In genomic region chr4:74178798-74179197, GRCh38 we compare ENCODE assay signal across 39 cellular contexts. TPM values are rescaled to one million over a fixed set of nuclear protein-coding genes. Genes with fewer than 3 reads are reported as not detected.
"Had no signal": no experiment of that assay in that cellular context is flagged by ENCODE, and none has a peak within 500 bp of the region (broad histone marks: within the 10 kb centered on the region; RNA-seq: fewer than 3 reads in every experiment).

No MANE protein-coding gene starts in this region.

- H3K36me3 ChIP-seq: adrenal gland, ascending aorta, brain microvascular endothelial cell, breast epithelium, cardiac muscle cell had no signal

- H3K4me3 Mint-ChIP-seq: activated naive CD4-positive, alpha-beta T cell treated with anti-CD3 and anti-CD28 coated beads for 36 hours; activated naive CD4-positive, alpha-beta T cell treated with anti-CD3 and anti-CD28 coated beads, Interleukin-2, amount 10 ng/mL, durations not matched to agents 7 days and 5 days; activated naive CD4-positive, alpha-beta T cell treated with anti-CD3 and anti-CD28 coated beads, Interleukin-2, amount 50 U/mL, for 24 hours; activated naive CD8-positive, alpha-beta T cell; activated naive CD8-positive, alpha-beta T cell treated with anti-CD3 and anti-CD28 coated beads, Interleukin-2, amount 10 ng/mL, durations not matched to agents 7 days and 5 days; activated naive CD8-positive, alpha-beta T cell treated with anti-CD3 and anti-CD28 coated beads, Interleukin-2, amount 50 U/mL, for 24 hours; activated T-cell treated with anti-CD3 and anti-CD28 coated beads, Interleukin-2, amount 50 U/mL, for 24 hours; activated T-cell treated with anti-CD3 and anti-CD28 coated beads, Interleukin-2, amount 50 U/mL, for 4 hours; activated T-cell treated with anti-CD3 and anti-CD28 coated beads, Interleukin-2, amount 50 U/mL, for 72 hours; activated T-helper 1 cell treated with anti-CD3 and anti-CD28 coated beads, Interleukin-12 subunit alpha, Interleukin-12 subunit beta, Interleukin-2, Interleukin-4 antibody, amounts not matched to agents 30 ng/mL and 10 ng/mL and 1 ng/mL, durations not matched to agents 14 hours and 24 hours and 36 hours; activated T-helper 17 cell treated with anti-CD3 and anti-CD28 coated beads, Interleukin-2, amount 50 U/mL, for 72 hours; brain; central memory CD8-positive, alpha-beta T cell had no signal

- FAIRE-seq: astrocyte, bronchial epithelial cell had no signal

- H3K27ac ChIP-seq: adrenal gland, ascending aorta, body of pancreas, brain microvascular endothelial cell, breast epithelium, cardiac muscle cell had no signal

- DNase-seq: activated effector memory CD4-positive, alpha-beta T cell treated with anti-CD3 and anti-CD28 coated beads, Interleukin-2, amount 50 U/mL, for 16 hours; activated effector memory CD4-positive, alpha-beta T cell treated with Interleukin-2 at 50 U/mL for 16 hours; activated gamma-delta T cell; activated gamma-delta T cell treated with Interleukin-2 at 50 U/mL for 16 hours; activated naive CD4-positive, alpha-beta T cell; activated naive CD4-positive, alpha-beta T cell treated with anti-CD3 and anti-CD28 coated beads for 36 hours; activated naive CD4-positive, alpha-beta T cell treated with anti-CD3 and anti-CD28 coated beads, Interleukin-2, amount 10 ng/mL, durations not matched to agents 7 days and 5 days; activated naive CD4-positive, alpha-beta T cell treated with anti-CD3 and anti-CD28 coated beads, Interleukin-2, amount 50 U/mL, for 16 hours; activated naive CD4-positive, alpha-beta T cell treated with Interleukin-2 at 50 U/mL for 16 hours; activated naive CD8-positive, alpha-beta T cell treated with anti-CD3 and anti-CD28 coated beads, Interleukin-2, amount 10 ng/mL, durations not matched to agents 7 days and 5 days; activated naive CD8-positive, alpha-beta T cell treated with anti-CD3 and anti-CD28 coated beads, Interleukin-2, amount 50 U/mL, for 24 hours; activated T-cell treated with anti-CD3 and anti-CD28 coated beads, Interleukin-2, amount 50 U/mL, for 1 hour; activated T-cell treated with anti-CD3 and anti-CD28 coated beads, Interleukin-2, amount 50 U/mL, for 24 hours; activated T-cell treated with anti-CD3 and anti-CD28 coated beads, Interleukin-2, amount 50 U/mL, for 4 hours; activated T-cell treated with anti-CD3 and anti-CD28 coated beads, Interleukin-2, amount 50 U/mL, for 48 hours; activated T-cell treated with anti-CD3 and anti-CD28 coated beads, Interleukin-2, amount 50 U/mL, for 72 hours; adrenal gland; amniotic stem cell; amygdala; anterior cingulate cortex; aorta; body of pancreas; brain microvascular endothelial cell; caudate nucleus; central memory CD4-positive, alpha-beta T cell; cerebellar nuclear complex had no signal

- H3K27ac Mint-ChIP-seq: activated naive CD4-positive, alpha-beta T cell treated with anti-CD3 and anti-CD28 coated beads for 36 hours; activated naive CD4-positive, alpha-beta T cell treated with anti-CD3 and anti-CD28 coated beads, Interleukin-2, amount 10 ng/mL, durations not matched to agents 7 days and 5 days; activated naive CD4-positive, alpha-beta T cell treated with anti-CD3 and anti-CD28 coated beads, Interleukin-2, amount 50 U/mL, for 24 hours; activated naive CD4-positive, alpha-beta T cell treated with anti-CD3 and anti-CD28 coated beads, Interleukin-2, amount 50 U/mL, for 72 hours; activated naive CD8-positive, alpha-beta T cell; activated naive CD8-positive, alpha-beta T cell treated with anti-CD3 and anti-CD28 coated beads, Interleukin-2, amount 10 ng/mL, durations not matched to agents 7 days and 5 days; activated naive CD8-positive, alpha-beta T cell treated with anti-CD3 and anti-CD28 coated beads, Interleukin-2, amount 50 U/mL, for 24 hours; activated T-cell treated with anti-CD3 and anti-CD28 coated beads, Interleukin-2, amount 50 U/mL, for 24 hours; activated T-cell treated with anti-CD3 and anti-CD28 coated beads, Interleukin-2, amount 50 U/mL, for 72 hours; activated T-helper 1 cell treated with anti-CD3 and anti-CD28 coated beads, Interleukin-12 subunit alpha, Interleukin-12 subunit beta, Interleukin-2, Interleukin-4 antibody, amounts not matched to agents 30 ng/mL and 10 ng/mL and 1 ng/mL, durations not matched to agents 14 hours and 24 hours and 36 hours; activated T-helper 17 cell treated with anti-CD3 and anti-CD28 coated beads, Interleukin-2, amount 50 U/mL, for 72 hours; activated T-helper 2 cell treated with anti-CD3 and anti-CD28 coated beads, Interferon-gamma antibody, Interleukin-2, Interleukin-4, amounts not matched to agents 10 μg/mL and 5 μg/mL and 100 μg/mL, durations not matched to agents 14 hours and 24 hours and 36 hours; brain had no signal

- H3K9me3 ChIP-seq: adrenal gland, ascending aorta, body of pancreas, breast epithelium had no signal

- H3K9me3 Mint-ChIP-seq: activated naive CD4-positive, alpha-beta T cell treated with anti-CD3 and anti-CD28 coated beads for 36 hours; activated naive CD4-positive, alpha-beta T cell treated with anti-CD3 and anti-CD28 coated beads, Interleukin-2, amount 10 ng/mL, durations not matched to agents 7 days and 5 days; activated naive CD4-positive, alpha-beta T cell treated with anti-CD3 and anti-CD28 coated beads, Interleukin-2, amount 50 U/mL, for 24 hours; activated naive CD4-positive, alpha-beta T cell treated with anti-CD3 and anti-CD28 coated beads, Interleukin-2, amount 50 U/mL, for 72 hours; activated naive CD8-positive, alpha-beta T cell treated with anti-CD3 and anti-CD28 coated beads, Interleukin-2, amount 10 ng/mL, durations not matched to agents 7 days and 5 days; activated naive CD8-positive, alpha-beta T cell treated with anti-CD3 and anti-CD28 coated beads, Interleukin-2, amount 50 U/mL, for 24 hours; activated T-cell treated with anti-CD3 and anti-CD28 coated beads, Interleukin-2, amount 50 U/mL, for 24 hours; activated T-cell treated with anti-CD3 and anti-CD28 coated beads, Interleukin-2, amount 50 U/mL, for 4 hours; activated T-cell treated with anti-CD3 and anti-CD28 coated beads, Interleukin-2, amount 50 U/mL, for 72 hours; activated T-helper 1 cell treated with anti-CD3 and anti-CD28 coated beads, Interleukin-12 subunit alpha, Interleukin-12 subunit beta, Interleukin-2, Interleukin-4 antibody, amounts not matched to agents 30 ng/mL and 10 ng/mL and 1 ng/mL, durations not matched to agents 14 hours and 24 hours and 36 hours; activated T-helper 17 cell treated with anti-CD3 and anti-CD28 coated beads, Interleukin-2, amount 50 U/mL, for 72 hours; activated T-helper 2 cell treated with anti-CD3 and anti-CD28 coated beads, Interferon-gamma antibody, Interleukin-2, Interleukin-4, amounts not matched to agents 10 μg/mL and 5 μg/mL and 100 μg/mL, durations not matched to agents 14 hours and 24 hours and 36 hours; brain; central memory CD8-positive, alpha-beta T cell had no signal

- H3K4me1 ChIP-seq: adrenal gland, ascending aorta, body of pancreas, breast epithelium had no signal

- H3K36me3 Mint-ChIP-seq: activated naive CD4-positive, alpha-beta T cell treated with anti-CD3 and anti-CD28 coated beads, Interleukin-2, amount 10 ng/mL, durations not matched to agents 7 days and 5 days; activated naive CD8-positive, alpha-beta T cell treated with anti-CD3 and anti-CD28 coated beads, Interleukin-2, amount 10 ng/mL, durations not matched to agents 7 days and 5 days had no signal

- H3K27me3 ChIP-seq: adrenal gland, ascending aorta, body of pancreas, brain microvascular endothelial cell, breast epithelium, cardiac muscle cell had no signal

- H3K27me3 Mint-ChIP-seq: activated naive CD4-positive, alpha-beta T cell treated with anti-CD3 and anti-CD28 coated beads, Interleukin-2, amount 10 ng/mL, durations not matched to agents 7 days and 5 days; activated naive CD4-positive, alpha-beta T cell treated with anti-CD3 and anti-CD28 coated beads, Interleukin-2, amount 50 U/mL, for 24 hours; activated naive CD8-positive, alpha-beta T cell; activated naive CD8-positive, alpha-beta T cell treated with anti-CD3 and anti-CD28 coated beads, Interleukin-2, amount 10 ng/mL, durations not matched to agents 7 days and 5 days; activated naive CD8-positive, alpha-beta T cell treated with anti-CD3 and anti-CD28 coated beads, Interleukin-2, amount 50 U/mL, for 24 hours; activated T-cell treated with anti-CD3 and anti-CD28 coated beads, Interleukin-2, amount 50 U/mL, for 24 hours; activated T-helper 17 cell treated with anti-CD3 and anti-CD28 coated beads, Interleukin-2, amount 50 U/mL, for 72 hours; brain; central memory CD8-positive, alpha-beta T cell had no signal

- H3K4me1 Mint-ChIP-seq: activated naive CD4-positive, alpha-beta T cell treated with anti-CD3 and anti-CD28 coated beads, Interleukin-2, amount 10 ng/mL, durations not matched to agents 7 days and 5 days; activated naive CD4-positive, alpha-beta T cell treated with anti-CD3 and anti-CD28 coated beads, Interleukin-2, amount 50 U/mL, for 24 hours; activated naive CD8-positive, alpha-beta T cell treated with anti-CD3 and anti-CD28 coated beads, Interleukin-2, amount 50 U/mL, for 24 hours; activated T-helper 17 cell treated with anti-CD3 and anti-CD28 coated beads, Interleukin-2, amount 50 U/mL, for 72 hours; brain; central memory CD8-positive, alpha-beta T cell had no signal

- H3K4me3 ChIP-seq: adrenal gland, ascending aorta, body of pancreas, breast epithelium, cardiac muscle cell had no signal

- ATAC-seq: activated naive CD4-positive, alpha-beta T cell treated with anti-CD3 and anti-CD28 coated beads, Interleukin-2, amount 50 U/mL, for 72 hours; activated naive CD8-positive, alpha-beta T cell treated with anti-CD3 and anti-CD28 coated beads, Interleukin-2, amount 50 U/mL, for 24 hours; activated T-cell treated with anti-CD3 and anti-CD28 coated beads, Interleukin-2, amount 50 U/mL, for 4 hours; activated T-cell treated with anti-CD3 and anti-CD28 coated beads, Interleukin-2, amount 50 U/mL, for 72 hours; activated T-helper 17 cell treated with anti-CD3 and anti-CD28 coated beads, Interleukin-2, amount 50 U/mL, for 72 hours; body of pancreas had no signal

RNA-seq across cellular contexts. Expression of gene MTHFD2L, which starts 20.9 kb away (rescaled TPM):
- total RNA-seq: ascending aorta had no signal
